1 cellular context compared by ENCODE assay signal in the genomic region with DNA sequence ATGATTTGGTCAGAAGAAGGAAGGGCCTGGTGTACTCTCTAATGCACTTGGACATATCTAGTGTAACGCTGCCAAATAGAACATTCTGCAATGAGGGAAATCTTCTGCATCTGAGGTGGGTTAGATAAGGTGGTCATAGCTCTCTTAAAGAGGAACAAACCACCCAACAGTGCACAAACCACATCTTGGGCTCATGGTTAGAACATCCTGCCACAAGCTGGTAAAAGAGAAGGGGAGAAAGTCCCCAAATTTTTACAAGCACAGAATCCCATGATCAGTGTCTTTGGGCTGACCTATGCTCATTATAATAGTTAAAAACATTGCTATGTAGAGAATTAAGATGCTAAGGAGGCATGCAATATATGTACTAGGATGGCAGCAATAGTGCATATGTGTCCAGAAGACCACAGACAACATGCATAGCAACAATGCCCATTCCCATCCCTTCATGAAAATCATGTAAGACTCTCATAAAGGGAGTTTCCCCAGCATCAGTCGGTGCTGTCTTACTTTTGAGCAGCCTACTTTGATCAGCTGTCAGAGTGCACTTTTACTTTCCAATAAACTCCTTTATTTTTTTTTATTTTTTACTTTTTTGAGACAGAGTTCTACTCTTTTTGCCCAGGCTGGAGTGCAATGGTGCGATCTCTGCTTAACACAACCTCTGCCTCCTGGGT.
TF ChIP-seq lines count a peak whose summit lies in the region.

No MANE protein-coding gene starts in this region.

TF ChIP-seq in GM12878, 131 proteins besides CTCF, POLR2A, EP300 and RAD21 (continued from another document):
- TF ChIP-seq, protein P1, sequence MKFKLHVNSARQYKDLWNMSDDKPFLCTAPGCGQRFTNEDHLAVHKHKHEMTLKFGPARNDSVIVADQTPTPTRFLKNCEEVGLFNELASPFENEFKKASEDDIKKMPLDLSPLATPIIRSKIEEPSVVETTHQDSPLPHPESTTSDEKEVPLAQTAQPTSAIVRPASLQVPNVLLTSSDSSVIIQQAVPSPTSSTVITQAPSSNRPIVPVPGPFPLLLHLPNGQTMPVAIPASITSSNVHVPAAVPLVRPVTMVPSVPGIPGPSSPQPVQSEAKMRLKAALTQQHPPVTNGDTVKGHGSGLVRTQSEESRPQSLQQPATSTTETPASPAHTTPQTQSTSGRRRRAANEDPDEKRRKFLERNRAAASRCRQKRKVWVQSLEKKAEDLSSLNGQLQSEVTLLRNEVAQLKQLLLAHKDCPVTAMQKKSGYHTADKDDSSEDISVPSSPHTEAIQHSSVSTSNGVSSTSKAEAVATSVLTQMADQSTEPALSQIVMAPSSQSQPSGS (IDR thresholded peaks at IDR 0.05; ENCODE audit: low read length) = 0 out of 2 replicates have a peak, but pooled peaks have one; percentile 34
- TF ChIP-seq GATAD2B (conservative IDR thresholded peaks at IDR 0.05; ENCODE audit: low read depth) (no peak), SIX5 (IDR thresholded peaks at IDR 0.05; ENCODE audit: low read depth, low read length, severe bottlenecking) (no peak), IKZF1 (conservative IDR thresholded peaks at IDR 0.05) (peak; percentile 38; the same call in 1 of the 2 replicates), DPF2 (IDR thresholded peaks at IDR 0.05) (0 out of 2 replicates have a peak, but pooled peaks have one; percentile 19), RUNX3 (IDR thresholded peaks at IDR 0.05; ENCODE audit: low read length) (peak; percentile 88), NR2F1 (conservative IDR thresholded peaks at IDR 0.05) (0 out of 2 replicates have a peak, but pooled peaks have one; percentile 34), MTA2 (IDR thresholded peaks at IDR 0.05; ENCODE audit: low read depth) (peak; percentile 56)
- TF ChIP-seq, protein P2, sequence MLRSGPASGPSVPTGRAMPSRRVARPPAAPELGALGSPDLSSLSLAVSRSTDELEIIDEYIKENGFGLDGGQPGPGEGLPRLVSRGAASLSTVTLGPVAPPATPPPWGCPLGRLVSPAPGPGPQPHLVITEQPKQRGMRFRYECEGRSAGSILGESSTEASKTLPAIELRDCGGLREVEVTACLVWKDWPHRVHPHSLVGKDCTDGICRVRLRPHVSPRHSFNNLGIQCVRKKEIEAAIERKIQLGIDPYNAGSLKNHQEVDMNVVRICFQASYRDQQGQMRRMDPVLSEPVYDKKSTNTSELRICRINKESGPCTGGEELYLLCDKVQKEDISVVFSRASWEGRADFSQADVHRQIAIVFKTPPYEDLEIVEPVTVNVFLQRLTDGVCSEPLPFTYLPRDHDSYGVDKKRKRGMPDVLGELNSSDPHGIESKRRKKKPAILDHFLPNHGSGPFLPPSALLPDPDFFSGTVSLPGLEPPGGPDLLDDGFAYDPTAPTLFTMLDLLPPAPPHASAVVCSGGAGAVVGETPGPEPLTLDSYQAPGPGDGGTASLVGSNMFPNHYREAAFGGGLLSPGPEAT (IDR thresholded peaks at IDR 0.05; ENCODE audit: low read depth) = peak; percentile 74; the same call in 1 of the 2 replicates
- TF ChIP-seq, protein P3, sequence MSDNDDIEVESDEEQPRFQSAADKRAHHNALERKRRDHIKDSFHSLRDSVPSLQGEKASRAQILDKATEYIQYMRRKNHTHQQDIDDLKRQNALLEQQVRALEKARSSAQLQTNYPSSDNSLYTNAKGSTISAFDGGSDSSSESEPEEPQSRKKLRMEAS (IDR thresholded peaks at IDR 0.05; ENCODE audit: low read depth, low read length) = no peak
